ENCODE assay signal across 14 cellular contexts in genomic region chr4:42628740-42629139, GRCh38. TPM values are rescaled to one million over a fixed set of nuclear protein-coding genes. Genes with fewer than 3 reads are reported as not detected.
DNase-seq lines count a peak whose midpoint lies in the region; ATAC-seq and TF ChIP-seq lines count a peak whose summit lies in the region.
"Had no signal": no experiment of that assay in that cellular context is flagged by ENCODE, and none has a peak within 500 bp of the region (broad histone marks: within the 10 kb centered on the region; RNA-seq: fewer than 3 reads in every experiment).

No MANE protein-coding gene starts in this region.

- no peak for TF ChIP-seq CTCF in thyroid gland (IDR thresholded peaks at IDR 0.05)

- peak overlapping the region; percentile 54 for H3K4me3 Mint-ChIP-seq in activated naive CD4-positive, alpha-beta T cell treated with anti-CD3 and anti-CD28 coated beads, Interleukin-2, amount 50 U/mL, for 24 hours
- H3K4me3 Mint-ChIP-seq in activated naive CD8-positive, alpha-beta T cell treated with anti-CD3 and anti-CD28 coated beads for 36 hours: peak overlapping the region; percentile 60
- peak overlapping the region; percentile 67 for H3K4me3 Mint-ChIP-seq in memory B cell

- H3K27me3 Mint-ChIP-seq in activated naive CD4-positive, alpha-beta T cell treated with anti-CD3 and anti-CD28 coated beads, Interleukin-2, amount 50 U/mL, for 24 hours: no peaks in the 10 kb centered on the region
- no peaks in the 10 kb centered on the region for H3K27me3 Mint-ChIP-seq in activated naive CD8-positive, alpha-beta T cell treated with anti-CD3 and anti-CD28 coated beads for 36 hours
- H3K27me3 Mint-ChIP-seq in memory B cell: no peaks in the 10 kb centered on the region

- H3K4me1 ChIP-seq in thyroid gland: peaks cover 25 to 37% of the 10 kb centered on the region in 2 donors
- H3K4me1 ChIP-seq: right lobe of liver had no signal

- no peak for TF ChIP-seq POLR2A in thyroid gland (IDR thresholded peaks at IDR 0.05)

- DNase-seq in activated naive CD4-positive, alpha-beta T cell (lab: John Stamatoyannopoulos, UW): no peak
- no peak for DNase-seq in activated naive CD8-positive, alpha-beta T cell treated with anti-CD3 and anti-CD28 coated beads for 36 hours
- DNase-seq in memory B cell (ENCODE audit: low spot score in 2 of 2) (no peak), AG20443 (ENCODE audit: low spot score) (no peak), thyroid gland (no peak)
- no peak for DNase-seq in stimulated activated CD4-positive, alpha-beta T cell treated with anti-CD3 and anti-CD28 coated beads, Interleukin-4, amount 100 ng/mL, for 4 hours
- no peak for DNase-seq in activated effector memory CD4-positive, alpha-beta T cell treated with Interleukin-2 at 50 U/mL for 16 hours
- DNase-seq: DMS79, NCI-H524, right lobe of liver had no signal

- peaks cover 81% of the 10 kb centered on the region for H3K4me1 Mint-ChIP-seq in activated naive CD4-positive, alpha-beta T cell treated with anti-CD3 and anti-CD28 coated beads, Interleukin-2, amount 50 U/mL, for 24 hours
- H3K4me1 Mint-ChIP-seq in activated naive CD8-positive, alpha-beta T cell treated with anti-CD3 and anti-CD28 coated beads for 36 hours: peaks cover 76% of the 10 kb centered on the region
- peaks cover 47% of the 10 kb centered on the region for H3K4me1 Mint-ChIP-seq in memory B cell

- 81 to 84% methylated on average over 4 of the region's 4 CpGs for WGBS in thyroid gland, 2 donors

- no peaks in the 10 kb centered on the region for H3K9me3 ChIP-seq in thyroid gland
- H3K9me3 ChIP-seq: right lobe of liver had no signal

- H3K9me3 Mint-ChIP-seq in activated naive CD4-positive, alpha-beta T cell treated with anti-CD3 and anti-CD28 coated beads, Interleukin-2, amount 50 U/mL, for 24 hours: no peaks in the 10 kb centered on the region
- H3K9me3 Mint-ChIP-seq in activated naive CD8-positive, alpha-beta T cell treated with anti-CD3 and anti-CD28 coated beads for 36 hours: peaks cover 3% of the 10 kb centered on the region
- no peaks in the 10 kb centered on the region for H3K9me3 Mint-ChIP-seq in memory B cell

- H3K27me3 ChIP-seq in thyroid gland: no peaks in the 10 kb centered on the region
- H3K27me3 ChIP-seq: right lobe of liver had no signal

- peaks cover 9% of the 10 kb centered on the region for H3K36me3 Mint-ChIP-seq in activated naive CD4-positive, alpha-beta T cell treated with anti-CD3 and anti-CD28 coated beads, Interleukin-2, amount 50 U/mL, for 24 hours
- peaks cover 34% of the 10 kb centered on the region for H3K36me3 Mint-ChIP-seq in activated naive CD8-positive, alpha-beta T cell treated with anti-CD3 and anti-CD28 coated beads for 36 hours
- H3K36me3 Mint-ChIP-seq in memory B cell: peaks cover 3% of the 10 kb centered on the region

- no peaks in the 10 kb centered on the region for H3K36me3 ChIP-seq in thyroid gland
- H3K36me3 ChIP-seq: right lobe of liver had no signal

- no peak overlapping the region for H3K4me3 ChIP-seq in thyroid gland (replicated peaks in 1 of 3)
- H3K4me3 ChIP-seq: K562, lung, right lobe of liver had no signal

- peak overlapping the region; percentile 41 for H3K27ac Mint-ChIP-seq in activated naive CD4-positive, alpha-beta T cell treated with anti-CD3 and anti-CD28 coated beads, Interleukin-2, amount 50 U/mL, for 24 hours
- H3K27ac Mint-ChIP-seq in activated naive CD8-positive, alpha-beta T cell treated with anti-CD3 and anti-CD28 coated beads for 36 hours: peak overlapping the region; percentile 86
- peak overlapping the region; percentile 94 for H3K27ac Mint-ChIP-seq in memory B cell

- H3K27ac ChIP-seq in thyroid gland: no peak overlapping the region
- H3K27ac ChIP-seq: right lobe of liver had no signal

- intact Hi-C loops in thyroid gland (cut with DNase I): no loop called here

- ATAC-seq in memory B cell (ENCODE audit: low read depth): no peak
- ATAC-seq: HCT116, K562 had no signal

RNA-seq across cellular contexts. Expression of gene ATP8A1, which starts 28.2 kb away (rescaled TPM):
- total RNA-seq in activated naive CD8-positive, alpha-beta T cell treated with anti-CD3 and anti-CD28 coated beads for 36 hours: 10 to 100 TPM; 23.8 to 24.7 TPM
- total RNA-seq in thyroid gland: 100 to 1,000 TPM; 191 to 274 (median 245) TPM

Comparison
In these comparisons a context has a peak if more than half of its experiments do, and no peak if none do; other contexts are left out.
1. H3K27ac Mint-ChIP-seq: peak in every context shown above with its lines; median percentile 94 in memory B cell; 86 in activated naive CD8-positive, alpha-beta T cell treated with anti-CD3 and anti-CD28 coated beads for 36 hours; 41 in activated naive CD4-positive, alpha-beta T cell treated with anti-CD3 and anti-CD28 coated beads, Interleukin-2, amount 50 U/mL, for 24 hours.
2. RNA of gene ATP8A1, which starts 28.2 kb away (total RNA-seq): 191 to 274 TPM in thyroid gland; 23.8 to 24.7 TPM in activated naive CD8-positive, alpha-beta T cell treated with anti-CD3 and anti-CD28 coated beads for 36 hours; every median in the first group is over 4 times any median in the second.
3. Peak in every context shown above with its lines, with median percentiles within 50 percentile points of each other: H3K4me3 Mint-ChIP-seq.